In genomic region chrX:115616943-115617563, GRCh38 we compare ENCODE assay signal across 8 cellular contexts. TPM values are rescaled to one million over a fixed set of nuclear protein-coding genes. Genes with fewer than 3 reads are reported as not detected.
DNase-seq lines count a peak whose midpoint lies in the region; ATAC-seq and TF ChIP-seq lines count a peak whose summit lies in the region.

No MANE protein-coding gene starts in this region.

- H3K36me3 ChIP-seq in upper lobe of left lung = no peaks in the 10 kb centered on the region

- TF ChIP-seq CTCF in GM12865 (IDR thresholded peaks at IDR 0.05; ENCODE audit: insufficient read depth, low read depth, low read length, missing control alignments) (no peak), foreskin keratinocyte (conservative IDR thresholded peaks at IDR 0.05) (no peak), upper lobe of left lung (IDR thresholded peaks at IDR 0.05) (no peak)

- H3K4me1 ChIP-seq in foreskin keratinocyte (peaks cover 30% of the 10 kb centered on the region), upper lobe of left lung (peaks cover 0 to 5% (median 1%) of the 10 kb centered on the region in 4 donors)

- WGBS in upper lobe of left lung, 2 donors = 62 to 79% methylated on average over 4 to 5 of the region's 5 CpGs

- DNase-seq in GM12865 (ENCODE audit: low read depth) (peak; percentile 87), H4 (ENCODE audit: low spot score) (peak; percentile 54), NCI-H226 (peak; percentile 69), foreskin keratinocyte (peak; percentile 59 to 77), upper lobe of left lung (no peak), SIG-M5 treated with dmso at 0.1 percent for 504 hours (lab: John Stamatoyannopoulos, UW; ENCODE audit: unreplicated experiment) (no peak), NCI-H526 treated with DMSO at 0.1 percent for 48 hours (lab: John Stamatoyannopoulos, UW) (no peak), MV-4-11 (lab: John Stamatoyannopoulos, UW) (no peak)

- no peak for TF ChIP-seq EP300 in upper lobe of left lung (IDR thresholded peaks at IDR 0.05)

- H3K4me3 ChIP-seq in GM12865 (ENCODE audit: low read depth, low read length) (peak overlapping the region; percentile 36), upper lobe of left lung (no peak overlapping the region)

- no peak for TF ChIP-seq POLR2A in upper lobe of left lung (IDR thresholded peaks at IDR 0.05)

- no peaks in the 10 kb centered on the region for H3K27me3 ChIP-seq in foreskin keratinocyte
- H3K27me3 ChIP-seq in upper lobe of left lung = no peaks in the 10 kb centered on the region

- ATAC-seq in foreskin keratinocyte (peak; percentile 98), upper lobe of left lung (ENCODE audit: low FRiP score in 2 of 2) (no peak)

- H3K9me3 ChIP-seq in upper lobe of left lung = no peaks in the 10 kb centered on the region

- H3K27ac ChIP-seq in foreskin keratinocyte (peak overlapping the region; percentile 74), upper lobe of left lung (peak overlapping the region in 3 of 4 donors; percentile 49 to 70 (median 57))

RNA-seq across cellular contexts. Expression of gene PLS3, which starts 56.1 kb away (rescaled TPM):
- total RNA-seq in H4 (2014; rRNA removed; shearing (Covaris generic)) = 126 and 161 TPM in 2 replicates
- total RNA-seq in foreskin keratinocyte (292 and 305 TPM in 2 replicates), upper lobe of left lung (100 to 1,000 TPM in 5 of 6 donors, 10 to 100 TPM in 1; 56.6 to 199 (median 157) TPM)
- polyA plus RNA-seq in foreskin keratinocyte = 116 and 129 TPM in 2 replicates

Comparison
In these comparisons a context has a peak if more than half of its experiments do, and no peak if none do; other contexts are left out.
1. DNase-seq: peak in GM12865 (single experiment), H4 (single experiment), NCI-H226 (single experiment) and foreskin keratinocyte (2 of 2); none in upper lobe of left lung (0 of 2), SIG-M5 treated with dmso at 0.1 percent for 504 hours (single experiment), NCI-H526 treated with DMSO at 0.1 percent for 48 hours (single experiment) and MV-4-11 (single experiment).